19 cellular contexts compared by ENCODE assay signal in the genomic region with DNA sequence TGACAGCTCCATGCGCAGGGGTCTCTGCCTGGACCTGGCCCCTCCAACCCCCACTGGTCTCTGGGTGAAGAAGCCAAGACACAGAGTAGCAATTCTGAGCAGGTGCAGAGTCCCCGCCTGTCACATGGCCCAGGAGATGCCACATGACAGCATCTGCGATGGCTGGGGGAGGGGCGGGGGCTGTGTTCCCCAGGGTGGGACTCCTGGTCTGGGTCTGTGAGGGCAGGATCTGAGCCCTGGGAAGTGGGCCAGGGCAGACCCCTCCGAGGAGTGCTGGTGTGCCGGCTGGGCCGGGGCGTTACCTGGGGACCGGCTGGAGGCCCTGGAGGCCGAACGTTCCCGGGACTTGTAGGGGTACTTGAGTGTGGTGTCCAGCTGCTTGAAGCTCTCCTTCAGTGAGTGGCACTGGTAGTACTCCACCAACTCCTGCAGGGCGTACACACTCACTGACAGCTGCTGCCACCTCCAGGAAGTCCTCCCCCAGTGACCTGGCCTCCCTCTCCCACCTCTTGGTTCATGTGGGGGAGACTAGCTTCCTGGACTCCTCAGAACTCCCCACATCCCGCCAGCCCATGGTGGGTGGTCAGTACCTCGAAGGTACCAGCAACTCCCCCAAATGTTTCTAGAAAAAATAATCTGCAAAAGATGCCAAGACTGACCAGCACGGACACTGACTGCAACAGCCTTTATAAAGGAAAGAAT. TPM values are rescaled to one million over a fixed set of nuclear protein-coding genes. Genes with fewer than 3 reads are reported as not detected.
DNase-seq lines count a peak whose midpoint lies in the region; ATAC-seq, FAIRE-seq and TF ChIP-seq lines count a peak whose summit lies in the region.
"Had no signal": no experiment of that assay in that cellular context is flagged by ENCODE, and none has a peak within 500 bp of the region (broad histone marks: within the 10 kb centered on the region; RNA-seq: fewer than 3 reads in every experiment).

No MANE protein-coding gene starts in this region.

- DNase-seq in Peyer's patch, result peak in 2 of 3 donors; percentile 31 to 40
- no peak for DNase-seq in astrocyte (ENCODE audit: low read depth)
- DNase-seq in left lobe of liver (ENCODE audit: low spot score), result peak; percentile 67
- DNase-seq in sigmoid colon, result peak; percentile 56
- DNase-seq in NCI-H1436 treated with DMSO at 0.1 percent for 48 hours (lab: John Stamatoyannopoulos, UW), result no peak
- no peak for DNase-seq in KG1 (lab: John Stamatoyannopoulos, UW)
- DNase-seq in NCI-H345 (lab: John Stamatoyannopoulos, UW), result no peak
- DNase-seq: C1 segment of cervical spinal cord, NCI-H1417 treated with DMSO at 0.1 percent for 48 hours, NCI-H226, substantia nigra, T1000 had no signal

- no peak overlapping the region for H3K4me2 ChIP-seq in astrocyte (ENCODE audit: low read length)

- H3K27me3 Mint-ChIP-seq in astrocyte (ENCODE audit: low read depth, unreplicated experiment), result no peaks in the 10 kb centered on the region

- FAIRE-seq in astrocyte (lab: Jason Lieb, UNC), result no peak
- FAIRE-seq: GM19239 had no signal

- no peaks in the 10 kb centered on the region for H3K79me2 ChIP-seq in astrocyte (ENCODE audit: insufficient read depth, low read length)

- TF ChIP-seq POLR2A in Peyer's patch (IDR thresholded peaks at IDR 0.05) (no peak), sigmoid colon (IDR thresholded peaks at IDR 0.05) (no peak)

- no peaks in the 10 kb centered on the region for H3K9me3 Mint-ChIP-seq in astrocyte (ENCODE audit: unreplicated experiment)

- no peak for TF ChIP-seq EP300 in sigmoid colon (IDR thresholded peaks at IDR 0.05)

- TF ChIP-seq CTCF in Peyer's patch (IDR thresholded peaks at IDR 0.05), result no peak
- no peak for TF ChIP-seq CTCF in astrocyte (IDR thresholded peaks at IDR 0.05; ENCODE audit: insufficient read depth, low read depth, low read length)
- TF ChIP-seq CTCF in sigmoid colon (IDR thresholded peaks at IDR 0.05), result no peak

- no peak overlapping the region for H3K27ac ChIP-seq in Peyer's patch
- H3K27ac ChIP-seq in astrocyte (ENCODE audit: low read depth, low read length), result no peak overlapping the region
- H3K27ac ChIP-seq in sigmoid colon, result no peak overlapping the region
- H3K27ac ChIP-seq: ascending aorta, dorsolateral prefrontal cortex, prostate gland, SJSA1 had no signal

- 92 to 94% methylated on average over 16 of the region's 16 CpGs for WGBS in sigmoid colon, 2 donors

- H3K4me1 ChIP-seq in Peyer's patch (no peaks in the 10 kb centered on the region), astrocyte (ENCODE audit: insufficient read depth, low read length) (peaks cover 5% of the 10 kb centered on the region), sigmoid colon (no peaks in the 10 kb centered on the region)
- H3K4me1 ChIP-seq: ascending aorta, prostate gland had no signal

- ATAC-seq in left lobe of liver (peak; percentile 17), HG03280 (IDR thresholded peaks at IDR 0.05; ENCODE audit: unreplicated experiment) (no peak)

- peaks cover 27% of the 10 kb centered on the region for H3K36me3 Mint-ChIP-seq in astrocyte (ENCODE audit: low read depth, unreplicated experiment)

- H3K27me3 ChIP-seq in Peyer's patch (no peaks in the 10 kb centered on the region), astrocyte (ENCODE audit: insufficient read depth, low read length) (no peaks in the 10 kb centered on the region), sigmoid colon (no peaks in the 10 kb centered on the region)
- H3K27me3 ChIP-seq: ascending aorta, dorsolateral prefrontal cortex, SJSA1 had no signal

- peaks cover 0 to 13% (median 3%) of the 10 kb centered on the region in 4 donors for H3K9me3 ChIP-seq in Peyer's patch
- H3K9me3 ChIP-seq in astrocyte (ENCODE audit: insufficient read depth, low read depth, low read length), result peaks cover 8% of the 10 kb centered on the region
- H3K9me3 ChIP-seq in sigmoid colon, result peaks cover 0 to 17% (median 4%) of the 10 kb centered on the region in 4 donors
- H3K9me3 ChIP-seq: prostate gland had no signal

- H3K4me1 Mint-ChIP-seq in astrocyte (ENCODE audit: low read depth, unreplicated experiment), result no peaks in the 10 kb centered on the region

- H2AFZ ChIP-seq in astrocyte (ENCODE audit: low read depth, low read length), result no peak overlapping the region

- H3K27ac Mint-ChIP-seq in astrocyte (ENCODE audit: unreplicated experiment), result peak overlapping the region; percentile 63
- H3K27ac Mint-ChIP-seq: activated T-helper 2 cell treated with anti-CD3 and anti-CD28 coated beads, Interferon-gamma antibody, Interleukin-2, Interleukin-4, amounts not matched to agents 10 μg/mL and 5 μg/mL and 100 μg/mL, durations not matched to agents 14 hours and 24 hours and 36 hours had no signal

- no peak overlapping the region for H3K4me3 Mint-ChIP-seq in astrocyte (ENCODE audit: unreplicated experiment)

- H3K36me3 ChIP-seq in Peyer's patch (peaks cover 0 to 72% (median 4%) of the 10 kb centered on the region in 3 donors), astrocyte (ENCODE audit: insufficient read depth, low read length) (peaks cover 20% of the 10 kb centered on the region), sigmoid colon (peaks cover 0 to 34% (median 16%) of the 10 kb centered on the region in 4 donors)

- intact Hi-C loops in sigmoid colon (cut with DNase I), result no loop called here

- H4K20me1 ChIP-seq in astrocyte (ENCODE audit: insufficient read depth, low read length), result peaks cover 8% of the 10 kb centered on the region

- H3K4me3 ChIP-seq in Peyer's patch (no peak overlapping the region), astrocyte (ENCODE audit: insufficient read depth, low read depth, low read length) (no peak overlapping the region), sigmoid colon (no peak overlapping the region)
- H3K4me3 ChIP-seq: ascending aorta, dorsolateral prefrontal cortex, prostate gland, SJSA1 had no signal

- no peak overlapping the region for H3K9ac ChIP-seq in astrocyte (ENCODE audit: low read length)

RNA-seq across cellular contexts. Expression of gene SARDH, which starts 32.1 kb away (rescaled TPM):
- 1 to 10 TPM in 2 of 4 donors, under 1 TPM in 2; 0.47 to 5.0 (median 0.95) TPM for total RNA-seq in Peyer's patch
- total RNA-seq in astrocyte, result 2.8 and 3.7 TPM in 2 replicates
- 208 TPM for total RNA-seq in left lobe of liver
- 1 to 10 TPM in 3 of 4 donors, under 1 TPM in 1; 0.49 to 3.0 (median 2.4) TPM for total RNA-seq in sigmoid colon
- 1 to 10 TPM in 1 of 3 donors, under 1 TPM in 1, not detected in 1; 0.60 to 2.1 TPM for polyA plus RNA-seq in sigmoid colon

Comparison
In these comparisons a context has a peak if more than half of its experiments do, and no peak if none do; other contexts are left out.
1. DNase-seq: peak in Peyer's patch (2 of 3), left lobe of liver (single experiment) and sigmoid colon (single experiment); none in astrocyte (single experiment), NCI-H1436 treated with DMSO at 0.1 percent for 48 hours (single experiment), KG1 (single experiment) and NCI-H345 (single experiment).
2. RNA of gene SARDH, which starts 32.1 kb away (total RNA-seq): 208 TPM in left lobe of liver (single experiment); 0.49 to 3.0 TPM in sigmoid colon, 2.8 to 3.7 TPM in astrocyte and 0.47 to 5.0 TPM in Peyer's patch; every median in the first group is over 10 times any median in the second.